Comparison of ENCODE assay signal across 7 cellular contexts in genomic region chr2:47168895-47169294, GRCh38. TPM values are rescaled to one million over a fixed set of nuclear protein-coding genes. Genes with fewer than 3 reads are reported as not detected.
"Had no signal": no experiment of that assay in that cellular context is flagged by ENCODE, and none has a peak within 500 bp of the region (broad histone marks: within the 10 kb centered on the region; RNA-seq: fewer than 3 reads in every experiment).

No MANE protein-coding gene starts in this region.

RNA-seq across cellular contexts. Expression of gene STPG4, which starts 13.8 kb away (rescaled TPM):
- total RNA-seq: kidney epithelial cell, pancreas, pulmonary artery endothelial cell, thoracic aorta, ureter had no signal
- polyA plus RNA-seq: mammary epithelial cell, pancreas, right cardiac atrium had no signal
